16 cellular contexts compared by ENCODE assay signal in genomic region chr19:45158503-45159026, GRCh38. TPM values are rescaled to one million over a fixed set of nuclear protein-coding genes. Genes with fewer than 3 reads are reported as not detected.
DNase-seq lines count a peak whose midpoint lies in the region; ATAC-seq, FAIRE-seq and TF ChIP-seq lines count a peak whose summit lies in the region.
"Had no signal": no experiment of that assay in that cellular context is flagged by ENCODE, and none has a peak within 500 bp of the region (broad histone marks: within the 10 kb centered on the region; RNA-seq: fewer than 3 reads in every experiment).

No MANE protein-coding gene starts in this region.

- no peaks in the 10 kb centered on the region for H3K9me3 Mint-ChIP-seq in central memory CD8-positive, alpha-beta T cell
- no peaks in the 10 kb centered on the region for H3K9me3 Mint-ChIP-seq in neural progenitor cell
- no peaks in the 10 kb centered on the region for H3K9me3 Mint-ChIP-seq in WTC11

- H3K9me3 ChIP-seq in BLaER1 (no peaks in the 10 kb centered on the region), neural progenitor cell (ENCODE audit: low read depth) (no peaks in the 10 kb centered on the region), small intestine (ENCODE audit: control insufficient read depth, low read depth) (no peaks in the 10 kb centered on the region)

- H3K27me3 Mint-ChIP-seq in central memory CD8-positive, alpha-beta T cell, result peaks cover 40% of the 10 kb centered on the region
- H3K27me3 Mint-ChIP-seq in neural progenitor cell (ENCODE audit: insufficient read depth, low read depth), result peaks cover 7% of the 10 kb centered on the region
- peaks cover 42% of the 10 kb centered on the region for H3K27me3 Mint-ChIP-seq in WTC11 (ENCODE audit: low read depth)

- whole genome bisulfite sequencing in small intestine, 3 donors, result 57 to 79% (median 73%) methylated on average over 9 to 20 of the region's 20 CpGs

- H3K36me3 Mint-ChIP-seq in central memory CD8-positive, alpha-beta T cell (ENCODE audit: insufficient read depth), result peaks cover 9% of the 10 kb centered on the region
- H3K36me3 Mint-ChIP-seq in neural progenitor cell, result no peaks in the 10 kb centered on the region
- no peaks in the 10 kb centered on the region for H3K36me3 Mint-ChIP-seq in WTC11
- H3K36me3 Mint-ChIP-seq: CD4-positive, CD25-positive, alpha-beta regulatory T cell had no signal

- H3K9ac ChIP-seq in BLaER1, result peak overlapping the region; percentile 9; the same call in 1 of the 2 replicates
- H3K9ac ChIP-seq in neural progenitor cell, result no peak overlapping the region

- FAIRE-seq in small intestine (lab: Jason Lieb, UNC), result no peak
- FAIRE-seq: A204.1, G401.6, GM19239 had no signal

- H3K36me3 ChIP-seq in BLaER1, result no peaks in the 10 kb centered on the region
- no peaks in the 10 kb centered on the region for H3K36me3 ChIP-seq in H7 (replicated peaks; ENCODE audit: control insufficient read depth, insufficient read depth, low read length)
- H3K36me3 ChIP-seq in neural progenitor cell, result no peaks in the 10 kb centered on the region
- H3K36me3 ChIP-seq in small intestine (ENCODE audit: control insufficient read depth in 2 of 2, insufficient read depth in 2 of 2, low read length in 2 of 2), result no peaks in the 10 kb centered on the region

- H3K4me3 ChIP-seq in BLaER1 (no peak overlapping the region), H7 (ENCODE audit: insufficient read depth, low read depth, low read length) (no peak overlapping the region), neural progenitor cell (no peak overlapping the region), small intestine (ENCODE audit: low read depth in 1 of 2, low read length in 2 of 2) (no peak overlapping the region)

- H3K4me2 ChIP-seq in BLaER1, result peak overlapping the region; percentile 46
- H3K4me2 ChIP-seq in neural progenitor cell, result no peak overlapping the region

- H3K79me2 ChIP-seq in neural progenitor cell (ENCODE audit: low read depth), result no peaks in the 10 kb centered on the region

- no peak for ATAC-seq in central memory CD8-positive, alpha-beta T cell (replicated peaks; ENCODE audit: extremely low read depth, poor library complexity, severe bottlenecking)
- ATAC-seq in WTC11 (no peak), HG02798 (IDR thresholded peaks at IDR 0.05; ENCODE audit: poor library complexity, unreplicated experiment) (no peak)

- peaks cover 15% of the 10 kb centered on the region for H3K4me1 Mint-ChIP-seq in central memory CD8-positive, alpha-beta T cell
- peaks cover 19% of the 10 kb centered on the region for H3K4me1 Mint-ChIP-seq in neural progenitor cell
- peaks cover 15% of the 10 kb centered on the region for H3K4me1 Mint-ChIP-seq in WTC11

- H3K4me1 ChIP-seq in BLaER1 (peaks cover 31% of the 10 kb centered on the region), neural progenitor cell (peaks cover 11% of the 10 kb centered on the region), small intestine (ENCODE audit: control insufficient read depth in 2 of 2, insufficient read depth in 1 of 2, low read depth in 1 of 2, low read length in 1 of 2) (peaks cover 0 to 2% of the 10 kb centered on the region in 2 donors)

- H4K20me1 ChIP-seq in BLaER1 (peaks cover 7% of the 10 kb centered on the region), neural progenitor cell (ENCODE audit: low read depth) (peaks cover 7% of the 10 kb centered on the region)

- peak overlapping the region; percentile 79 for H3K27ac Mint-ChIP-seq in central memory CD8-positive, alpha-beta T cell (ENCODE audit: low read depth)
- H3K27ac Mint-ChIP-seq in neural progenitor cell (peak overlapping the region; percentile 15), WTC11 (no peak overlapping the region)

- peaks cover 5% of the 10 kb centered on the region for H3F3A ChIP-seq in neural progenitor cell (ENCODE audit: low read depth)

- H2AFZ ChIP-seq in neural progenitor cell (replicated peaks), result no peak overlapping the region

- H3K27me3 ChIP-seq in BLaER1, result peaks cover 15% of the 10 kb centered on the region
- H3K27me3 ChIP-seq in H7 (ENCODE audit: control insufficient read depth, insufficient read depth, low read length), result peaks cover 7% of the 10 kb centered on the region
- peaks cover 55% of the 10 kb centered on the region for H3K27me3 ChIP-seq in neural progenitor cell
- H3K27me3 ChIP-seq in small intestine (ENCODE audit: control insufficient read depth in 2 of 2, insufficient read depth in 2 of 2, low read length in 2 of 2), result peaks cover 0 to 2% of the 10 kb centered on the region in 2 donors

- POLR2A ChIA-PET in WTC11 (lab: Charles Lee), result interaction anchor here (0.5 to 0.6 kb wide), 2 partner anchors 10 to 427 kb away, joined by 3 read pairs; no protein-coding TSS in a partner anchor

- CTCF ChIA-PET in WTC11 (lab: Charles Lee), result interaction anchor here (0.8 to 2.8 kb wide), 2 partner anchors 9 to 33 kb away, joined by 3 to 19 read pairs; no protein-coding TSS in a partner anchor

- H3K27ac ChIP-seq in BLaER1 (peak overlapping the region; percentile 13; the same call in 1 of the 2 replicates), neural progenitor cell (no peak overlapping the region), small intestine (ENCODE audit: low read depth in 1 of 2, low read length in 1 of 2) (no peak overlapping the region)

- no peak overlapping the region for H3K4me3 Mint-ChIP-seq in central memory CD8-positive, alpha-beta T cell
- H3K4me3 Mint-ChIP-seq in neural progenitor cell (no peak overlapping the region), WTC11 (no peak overlapping the region)

- TF ChIP-seq CTCF in neural progenitor cell (IDR thresholded peaks at IDR 0.05) (no peak), WTC11 (IDR thresholded peaks at IDR 0.05) (no peak)

- DNase-seq in H7 (peak; percentile 57), neural progenitor cell (ENCODE audit: low spot score) (no peak), WTC11 (ENCODE audit: low spot score) (no peak), small intestine (no peak), DMS 273 treated with DMSO at 0.1 percent for 48 hours (lab: John Stamatoyannopoulos, UW) (no peak)
- DNase-seq in central memory CD8-positive, alpha-beta T cell (ENCODE audit: low spot score in 2 of 2), result no peak
- DNase-seq: CD4-positive, CD25-positive, alpha-beta regulatory T cell; DMS153; DMS79 treated with DMSO at 0.1 percent for 48 hours; EL; KBM-7 had no signal

TF ChIP-seq in WTC11, 78 proteins besides CTCF, POLR2A, EP300 and RAD21 (continues in another document):
- TF ChIP-seq AR (CRISPR knock-in tag; IDR thresholded peaks at IDR 0.05), result no peak
- no peak for TF ChIP-seq SP1 (CRISPR knock-in tag; conservative IDR thresholded peaks at IDR 0.05)
- TF ChIP-seq ZMAT4 (CRISPR knock-in tag; IDR thresholded peaks at IDR 0.05), result no peak
- no peak for TF ChIP-seq E2F5 (CRISPR knock-in tag; IDR thresholded peaks at IDR 0.05)
- no peak for TF ChIP-seq SMAD4 (CRISPR knock-in tag; IDR thresholded peaks at IDR 0.05)

RNA-seq across cellular contexts. Expression of gene NKPD1, which starts 2.2 kb away (rescaled TPM):
- total RNA-seq in H7 (2014; rRNA removed; shearing (Covaris generic)), result 0.24 and 0.70 TPM in 2 replicates
- total RNA-seq in neural progenitor cell (ENCODE audit: low replicate concordance), result 0.02 and 0.19 TPM in 2 replicates
- 0.57 to 1.1 TPM (median 0.76 TPM) in 3 replicates for total RNA-seq in WTC11 (2021)
- under 1 TPM in 1 of 3 donors, not detected in 2; 0.09 TPM for polyA plus RNA-seq in small intestine

RNA-seq across cellular contexts. Expression of gene TRAPPC6A, which starts 19.5 kb away (rescaled TPM):
- total RNA-seq in H7 (2014; rRNA removed; shearing (Covaris generic)), result 39.3 and 47.4 TPM in 2 replicates
- 24.7 and 55.1 TPM in 2 replicates for total RNA-seq in neural progenitor cell (ENCODE audit: low replicate concordance)
- 59.7 to 75.8 TPM (median 67.1 TPM) in 3 replicates for total RNA-seq in WTC11 (2021)
- 10 to 100 TPM; 38.4 to 43.1 (median 40.3) TPM for polyA plus RNA-seq in small intestine

RNA-seq across cellular contexts. Expression of gene BLOC1S3, which starts 20.0 kb away (rescaled TPM):
- 3.4 and 4.3 TPM in 2 replicates for total RNA-seq in H7 (2014; rRNA removed; shearing (Covaris generic))
- total RNA-seq in neural progenitor cell (ENCODE audit: low replicate concordance), result 2.0 and 3.8 TPM in 2 replicates
- total RNA-seq in WTC11 (2021), result 9.0 to 10.8 TPM (median 10.0 TPM) in 3 replicates
- polyA plus RNA-seq in small intestine, result 1 to 10 TPM; 3.6 to 7.8 (median 4.9) TPM
